ENCODE assay signal across 30 cellular contexts in genomic region chr1:60678381-60678780, GRCh38.
"Had no signal": no experiment of that assay in that cellular context is flagged by ENCODE, and none has a peak within 500 bp of the region (broad histone marks: within the 10 kb centered on the region; RNA-seq: fewer than 3 reads in every experiment).

No MANE protein-coding gene starts in this region.

- H3K27me3 ChIP-seq: body of pancreas, esophagus muscularis mucosa, foreskin keratinocyte, gastrocnemius medialis, heart left ventricle had no signal

- H3K36me3 ChIP-seq: esophagus muscularis mucosa, gastrocnemius medialis, heart left ventricle had no signal

- H3K4me1 ChIP-seq: body of pancreas, esophagus muscularis mucosa, foreskin keratinocyte, gastrocnemius medialis had no signal

- H3K4me3 ChIP-seq: body of pancreas, esophagus muscularis mucosa, gastrocnemius medialis, heart left ventricle had no signal

- DNase-seq: activated CD4-positive, alpha-beta memory T cell treated with anti-CD3 and anti-CD28 coated beads, Interleukin-2, amount 10 ng/mL, durations not matched to agents 7 days and 5 days; activated CD4-positive, alpha-beta T cell treated with anti-CD3 and anti-CD28 coated beads for 1 hour; activated CD4-positive, alpha-beta T cell treated with anti-CD3 and anti-CD28 coated beads for 4 hours; activated CD4-positive, alpha-beta T cell treated with anti-CD3 and anti-CD28 coated beads, Interleukin-2, amount 10 ng/mL, durations not matched to agents 7 days and 5 days; activated CD4-positive, alpha-beta T cell treated with anti-CD3 and anti-CD28 coated beads, Interleukin-2, amount 50 U/mL, for 4 hours; activated CD8-positive, alpha-beta memory T cell treated with anti-CD3 and anti-CD28 coated beads, Interleukin-2, amount 50 U/mL, for 48 hours; activated gamma-delta T cell; activated naive CD4-positive, alpha-beta T cell treated with anti-CD3 and anti-CD28 coated beads, Interleukin-2, amount 50 U/mL, for 16 hours; activated naive CD4-positive, alpha-beta T cell treated with Interleukin-2 at 50 U/mL for 16 hours; activated T-cell treated with anti-CD3 and anti-CD28 coated beads for 4 hours; activated T-cell treated with anti-CD3 and anti-CD28 coated beads, Interleukin-2, amount 50 U/mL, for 24 hours; activated T-cell treated with anti-CD3 and anti-CD28 coated beads, Interleukin-2, amount 50 U/mL, for 72 hours; amniotic stem cell; aorta; body of pancreas; caudate nucleus; cortex of kidney; dermis blood vessel endothelial cell; effector CD4-positive, alpha-beta T cell; effector memory CD8-positive, alpha-beta T cell; erythroblast; foreskin keratinocyte; gastrocnemius medialis; glutamatergic neuron; heart left ventricle; T-helper 1 cell; T-helper 17 cell; T1000 had no signal

- H3K27ac ChIP-seq: body of pancreas, esophagus muscularis mucosa, foreskin keratinocyte, gastrocnemius medialis, heart left ventricle had no signal

- FAIRE-seq: colon had no signal

- H3K9me3 ChIP-seq: body of pancreas, esophagus muscularis mucosa, gastrocnemius medialis, heart left ventricle had no signal
